ENCODE assay signal across 18 cellular contexts in genomic region chr6:35960192-35960591, GRCh38.
"Had no signal": no experiment of that assay in that cellular context is flagged by ENCODE, and none has a peak within 500 bp of the region (broad histone marks: within the 10 kb centered on the region; RNA-seq: fewer than 3 reads in every experiment).

No MANE protein-coding gene starts in this region.

- H3K9me3 ChIP-seq: adrenal gland, gastroesophageal sphincter, heart right ventricle, right atrium auricular region, thyroid gland had no signal

- DNase-seq: activated CD4-positive, alpha-beta memory T cell treated with anti-CD3 and anti-CD28 coated beads, Interleukin-2, amount 10 ng/mL, durations not matched to agents 7 days and 5 days; activated CD4-positive, alpha-beta T cell treated with anti-CD3 and anti-CD28 coated beads for 36 hours; activated naive CD4-positive, alpha-beta T cell treated with anti-CD3 and anti-CD28 coated beads, Interleukin-2, amount 50 U/mL, for 16 hours; activated T-cell treated with anti-CD3 and anti-CD28 coated beads, Interleukin-2, amount 50 U/mL, for 24 hours; adrenal gland; effector CD8-positive, alpha-beta T cell; heart right ventricle; left colon; stimulated activated CD4-positive, alpha-beta T cell treated with anti-CD3 and anti-CD28 coated beads, Interleukin-15, amount 100 ng/mL, for 24 hours; stimulated activated CD4-positive, alpha-beta T cell treated with anti-CD3 and anti-CD28 coated beads, Interleukin-4, amount 100 ng/mL, for 1 hour; stimulated activated naive B cell treated with anti-CD40 and anti-IgM and Interleukin-4, amounts not matched to agents 10 μg/mL and 1 μg/mL and 100 μg/mL, for 72 hours; T-helper 1 cell had no signal

- H3K27me3 ChIP-seq: adrenal gland, right atrium auricular region, thyroid gland had no signal

- H3K4me3 ChIP-seq: adrenal gland, gastroesophageal sphincter, heart right ventricle, lung, right atrium auricular region, skin epidermis, thyroid gland had no signal

- H3K4me1 ChIP-seq: adrenal gland, gastroesophageal sphincter, heart right ventricle, right atrium auricular region, thyroid gland had no signal

- H3K27ac ChIP-seq: adrenal gland, gastroesophageal sphincter, heart right ventricle, right atrium auricular region, skin epidermis, thyroid gland had no signal

- H3K4me3 Mint-ChIP-seq: activated CD4-positive, alpha-beta memory T cell treated with anti-CD3 and anti-CD28 coated beads, Interleukin-2, amount 10 ng/mL, durations not matched to agents 7 days and 5 days; activated CD4-positive, alpha-beta T cell treated with anti-CD3 and anti-CD28 coated beads for 36 hours; activated T-cell treated with anti-CD3 and anti-CD28 coated beads, Interleukin-2, amount 50 U/mL, for 24 hours; brain; stimulated activated naive B cell treated with anti-CD40 and anti-IgM and Interleukin-4, amounts not matched to agents 10 μg/mL and 1 μg/mL and 100 μg/mL, for 72 hours had no signal

- ATAC-seq: activated CD4-positive, alpha-beta T cell treated with anti-CD3 and anti-CD28 coated beads for 36 hours; gastroesophageal sphincter; heart right ventricle; left colon; stimulated activated naive B cell treated with anti-CD40 and anti-IgM and Interleukin-4, amounts not matched to agents 10 μg/mL and 1 μg/mL and 100 μg/mL, for 72 hours had no signal

- H3K36me3 ChIP-seq: adrenal gland, gastroesophageal sphincter, heart right ventricle, right atrium auricular region, thyroid gland had no signal

- H3K27ac Mint-ChIP-seq: activated CD4-positive, alpha-beta memory T cell treated with anti-CD3 and anti-CD28 coated beads, Interleukin-2, amount 10 ng/mL, durations not matched to agents 7 days and 5 days; activated CD4-positive, alpha-beta T cell treated with anti-CD3 and anti-CD28 coated beads for 36 hours; activated T-cell treated with anti-CD3 and anti-CD28 coated beads, Interleukin-2, amount 50 U/mL, for 24 hours; brain; stimulated activated naive B cell treated with anti-CD40 and anti-IgM and Interleukin-4, amounts not matched to agents 10 μg/mL and 1 μg/mL and 100 μg/mL, for 72 hours had no signal

- H3K4me1 Mint-ChIP-seq: activated CD4-positive, alpha-beta memory T cell treated with anti-CD3 and anti-CD28 coated beads, Interleukin-2, amount 10 ng/mL, durations not matched to agents 7 days and 5 days; activated CD4-positive, alpha-beta T cell treated with anti-CD3 and anti-CD28 coated beads for 36 hours; brain; stimulated activated naive B cell treated with anti-CD40 and anti-IgM and Interleukin-4, amounts not matched to agents 10 μg/mL and 1 μg/mL and 100 μg/mL, for 72 hours had no signal

- H3K36me3 Mint-ChIP-seq: brain; stimulated activated naive B cell treated with anti-CD40 and anti-IgM and Interleukin-4, amounts not matched to agents 10 μg/mL and 1 μg/mL and 100 μg/mL, for 72 hours had no signal

- H3K9me3 Mint-ChIP-seq: activated CD4-positive, alpha-beta memory T cell treated with anti-CD3 and anti-CD28 coated beads, Interleukin-2, amount 10 ng/mL, durations not matched to agents 7 days and 5 days; activated T-cell treated with anti-CD3 and anti-CD28 coated beads, Interleukin-2, amount 50 U/mL, for 24 hours; brain; stimulated activated naive B cell treated with anti-CD40 and anti-IgM and Interleukin-4, amounts not matched to agents 10 μg/mL and 1 μg/mL and 100 μg/mL, for 72 hours had no signal
